ENCODE assay signal across 21 cellular contexts in genomic region chr12:20963762-20964161, GRCh38.
DNase-seq lines count a peak whose midpoint lies in the region; ATAC-seq, FAIRE-seq and TF ChIP-seq lines count a peak whose summit lies in the region.
"Had no signal": no experiment of that assay in that cellular context is flagged by ENCODE, and none has a peak within 500 bp of the region (broad histone marks: within the 10 kb centered on the region; RNA-seq: fewer than 3 reads in every experiment).

No MANE protein-coding gene starts in this region.

- H3K4me2 ChIP-seq in A549 = no peak overlapping the region

- no peak for ATAC-seq in A549
- peak; percentile 81 for ATAC-seq in left lobe of liver
- ATAC-seq in HG03442 (IDR thresholded peaks at IDR 0.05; ENCODE audit: unreplicated experiment) = no peak
- no peak for ATAC-seq in left cardiac atrium
- ATAC-seq: PC-3, SK-N-SH treated with all-trans-retinoic acid at 6 μM for 48 hours, T-cell had no signal

- peaks cover 35% of the 10 kb centered on the region for H3K9me3 ChIP-seq in A549

- no peak for TF ChIP-seq CTCF in A549 (IDR thresholded peaks at IDR 0.05)

- no peak for TF ChIP-seq POLR2A in A549 (IDR thresholded peaks at IDR 0.05; ENCODE audit: low read length)

- DNase-seq in A549 (ENCODE audit: low read depth in 1 of 2, low spot score in 1 of 2) (no peak), DMS53 (lab: John Stamatoyannopoulos, UW) (peak; percentile 95), NCI-H69 (lab: John Stamatoyannopoulos, UW) (peak; percentile 0), left lobe of liver (ENCODE audit: low spot score) (no peak), DMS 273 treated with DMSO at 0.1 percent for 48 hours (lab: John Stamatoyannopoulos, UW) (no peak), left cardiac atrium (no peak), D341Med (ENCODE audit: low spot score) (no peak)
- DNase-seq: AML-193, GF-D8, KBM-7, NCI-H1436, NCI-H2227 treated with DMSO at 0.1 percent for 48 hours, NCI-H526 treated with DMSO at 0.1 percent for 48 hours, PC-3, RPMI8226, SIG-M5, T-cell had no signal

- CTCF ChIA-PET in A549 (lab: Yijun Ruan, JAX) = no interaction called here

- H3K4me1 ChIP-seq in A549 = no peaks in the 10 kb centered on the region

- no peak overlapping the region for H3K4me3 ChIP-seq in A549

- TF ChIP-seq EP300 in A549 (IDR thresholded peaks at IDR 0.05) = no peak

- no peak for TF ChIP-seq RAD21 in A549 (conservative IDR thresholded peaks at IDR 0.05 in 1 of 2, IDR thresholded peaks at IDR 0.05 in 1 of 2)

- POLR2A ChIA-PET in A549 (lab: Yijun Ruan, JAX) = no interaction called here

- FAIRE-seq in A549 (lab: Jason Lieb, UNC) = peak; percentile 13
- FAIRE-seq: H1 had no signal

- 54% methylated on average over 4 of the region's 4 CpGs for WGBS in A549 (ENCODE audit: missing lambda C conversion rate)

- intact Hi-C loops in left cardiac atrium (cut with DNase I) = no loop called here

- H3K27ac ChIP-seq in A549 = no peak overlapping the region
- H3K27ac ChIP-seq: C4-2B had no signal

TF ChIP-seq in A549, 52 proteins besides CTCF, POLR2A, EP300 and RAD21:
- no peak for TF ChIP-seq KDM1A (IDR thresholded peaks at IDR 0.05; ENCODE audit: low read depth)
- no peak for TF ChIP-seq BHLHE40 (IDR thresholded peaks at IDR 0.05; ENCODE audit: low read depth, low read length)
- TF ChIP-seq PBX3 (IDR thresholded peaks at IDR 0.05) = no peak
- TF ChIP-seq MAZ (IDR thresholded peaks at IDR 0.05; ENCODE audit: borderline replicate concordance, low read depth, low read length) = no peak
- TF ChIP-seq MAX (IDR thresholded peaks at IDR 0.05) = no peak
- no peak for TF ChIP-seq HES2 (IDR thresholded peaks at IDR 0.05)

Comparison
In these comparisons a context has a peak if more than half of its experiments do, and no peak if none do; other contexts are left out.
1. DNase-seq: peak in DMS53 (single experiment) and NCI-H69 (single experiment); none in A549 (0 of 2), left lobe of liver (single experiment), DMS 273 treated with DMSO at 0.1 percent for 48 hours (single experiment), left cardiac atrium (single experiment) and D341Med (single experiment).